13 cellular contexts compared by ENCODE assay signal in the genomic region with DNA sequence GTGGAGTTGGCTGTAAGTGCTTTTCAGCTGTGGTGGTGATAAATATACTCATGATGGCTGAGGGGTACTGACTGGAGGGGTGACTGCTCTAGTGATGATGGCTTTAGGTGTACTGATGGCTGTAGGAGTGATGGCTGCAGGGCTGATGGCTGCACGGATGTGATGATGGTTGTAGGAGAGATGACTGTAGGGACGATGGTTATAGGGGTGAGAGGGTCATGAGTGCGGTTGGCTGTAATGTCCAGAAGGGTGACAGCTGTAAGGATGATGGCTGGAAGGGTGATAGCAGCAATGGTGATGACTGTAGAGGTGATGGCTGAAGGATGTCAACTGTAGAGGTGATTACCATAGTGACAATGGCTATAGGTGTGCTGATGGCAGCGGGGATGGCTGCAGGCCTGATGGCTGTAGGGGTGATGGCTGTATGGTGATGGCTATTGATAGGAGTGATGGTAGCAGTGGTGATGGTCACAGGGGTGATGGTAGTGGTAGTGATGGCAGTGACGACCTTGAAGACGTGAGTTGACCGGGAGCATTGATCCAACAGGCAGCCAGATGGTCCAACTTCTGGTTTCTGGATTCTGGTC. TPM values are rescaled to one million over a fixed set of nuclear protein-coding genes. Genes with fewer than 3 reads are reported as not detected.
A peak's percentile ranks its signal among the peaks of the same experiment; 100 is the strongest.
DNase-seq lines count a peak whose midpoint lies in the region; TF ChIP-seq lines count a peak whose summit lies in the region.
"Had no signal": no experiment of that assay in that cellular context is flagged by ENCODE, and none has a peak within 500 bp of the region (broad histone marks: within the 10 kb centered on the region; RNA-seq: fewer than 3 reads in every experiment).

No MANE protein-coding gene starts in this region.

- H3K4me2 ChIP-seq in SU-DHL-6 (ENCODE audit: low read depth, low read length, poor library complexity, severe bottlenecking) (peak overlapping the region; percentile 96), GM23248 (ENCODE audit: unreplicated experiment) (no peak overlapping the region)

- H3K27ac Mint-ChIP-seq in activated naive CD4-positive, alpha-beta T cell treated with anti-CD3 and anti-CD28 coated beads for 36 hours: peak overlapping the region; percentile 97
- no peak overlapping the region for H3K27ac Mint-ChIP-seq in endodermal cell
- H3K27ac Mint-ChIP-seq: mesothelial cell of epicardium had no signal

- no peaks in the 10 kb centered on the region for H3K27me3 Mint-ChIP-seq in activated naive CD4-positive, alpha-beta T cell treated with anti-CD3 and anti-CD28 coated beads for 36 hours (ENCODE audit: low read depth)
- H3K27me3 Mint-ChIP-seq in endodermal cell (ENCODE audit: insufficient read depth): no peaks in the 10 kb centered on the region

- H3K4me1 Mint-ChIP-seq in activated naive CD4-positive, alpha-beta T cell treated with anti-CD3 and anti-CD28 coated beads for 36 hours (ENCODE audit: low read depth): peaks cover 50% of the 10 kb centered on the region
- H3K4me1 Mint-ChIP-seq in endodermal cell: peaks cover 3% of the 10 kb centered on the region
- H3K4me1 Mint-ChIP-seq: mesothelial cell of epicardium had no signal

- H3K79me2 ChIP-seq in SU-DHL-6 (ENCODE audit: insufficient read depth, low read length): peaks cover 47% of the 10 kb centered on the region
- no peaks in the 10 kb centered on the region for H3K79me2 ChIP-seq in GM23248 (ENCODE audit: insufficient read depth)

- H3K9me3 Mint-ChIP-seq in activated naive CD4-positive, alpha-beta T cell treated with anti-CD3 and anti-CD28 coated beads for 36 hours: no peaks in the 10 kb centered on the region
- peaks cover 12% of the 10 kb centered on the region for H3K9me3 Mint-ChIP-seq in endodermal cell

- in situ Hi-C loops in GM23248 (cut with MboI): no loop called here

- H2AFZ ChIP-seq in SU-DHL-6 (ENCODE audit: low read depth, low read length, severe bottlenecking): no peak overlapping the region
- H2AFZ ChIP-seq in GM23248: no peak overlapping the region

- H3K36me3 ChIP-seq in SU-DHL-6 (ENCODE audit: low read length) (no peaks in the 10 kb centered on the region), endodermal cell (ENCODE audit: control insufficient read depth, insufficient read depth, low read length) (no peaks in the 10 kb centered on the region), subcutaneous abdominal adipose tissue (ENCODE audit: control insufficient read depth in 5 of 5, insufficient read depth in 5 of 5, low read length in 5 of 5) (no peaks in the 10 kb centered on the region), GM23248 (ENCODE audit: low read depth) (no peaks in the 10 kb centered on the region)
- H3K36me3 ChIP-seq: prostate gland had no signal

- H3F3A ChIP-seq in SU-DHL-6 (ENCODE audit: insufficient read depth) (peaks cover 22% of the 10 kb centered on the region), GM23248 (ENCODE audit: insufficient read depth) (no peaks in the 10 kb centered on the region)

- intact Hi-C loops in activated naive CD4-positive, alpha-beta T cell treated with anti-CD3 and anti-CD28 coated beads for 36 hours (cut with micrococcal nuclease): no loop called here

- H3K4me3 ChIP-seq in SU-DHL-6 (ENCODE audit: insufficient read depth, low read length, poor library complexity, severe bottlenecking): peak overlapping the region; percentile 73
- H3K4me3 ChIP-seq in endodermal cell (ENCODE audit: low read length): no peak overlapping the region
- H3K4me3 ChIP-seq in subcutaneous abdominal adipose tissue (ENCODE audit: low read depth in 1 of 5, low read length in 5 of 5): peak overlapping the region in 3 of 5 donors; percentile 13 to 52 (median 17)
- no peak overlapping the region for H3K4me3 ChIP-seq in GM23248
- H3K4me3 ChIP-seq: prostate gland had no signal

- H3K9me3 ChIP-seq in SU-DHL-6 (ENCODE audit: insufficient read depth, low read length): no peaks in the 10 kb centered on the region
- no peaks in the 10 kb centered on the region for H3K9me3 ChIP-seq in endodermal cell (ENCODE audit: control insufficient read depth, low read length)
- no peaks in the 10 kb centered on the region for H3K9me3 ChIP-seq in subcutaneous abdominal adipose tissue (ENCODE audit: control insufficient read depth in 5 of 5, low read length in 5 of 5)
- no peaks in the 10 kb centered on the region for H3K9me3 ChIP-seq in GM23248 (ENCODE audit: low read depth)
- H3K9me3 ChIP-seq: prostate gland had no signal

- peaks cover 32% of the 10 kb centered on the region for H3K36me3 Mint-ChIP-seq in activated naive CD4-positive, alpha-beta T cell treated with anti-CD3 and anti-CD28 coated beads for 36 hours (ENCODE audit: low read depth)
- H3K36me3 Mint-ChIP-seq in endodermal cell (ENCODE audit: low read depth): no peaks in the 10 kb centered on the region
- H3K36me3 Mint-ChIP-seq: mesothelial cell of epicardium had no signal

- H4K20me1 ChIP-seq in SU-DHL-6 (ENCODE audit: low read depth, low read length) (no peaks in the 10 kb centered on the region), GM23248 (ENCODE audit: insufficient read depth) (no peaks in the 10 kb centered on the region)

- CTCF ChIA-PET in activated naive CD4-positive, alpha-beta T cell treated with anti-CD3 and anti-CD28 coated beads for 36 hours (lab: Charles Lee): interaction anchor here (0.9 to 1.8 kb wide), 4 partner anchors 11 to 53 kb away, joined by 3 to 6 read pairs (median 4); no protein-coding TSS in a partner anchor

- H3K9me2 ChIP-seq in SU-DHL-6 (replicated peaks; ENCODE audit: insufficient read depth, low read length): no peaks in the 10 kb centered on the region
- H3K9me2 ChIP-seq in GM23248 (ENCODE audit: insufficient read depth): no peaks in the 10 kb centered on the region

- peak overlapping the region; percentile 87 for H3K9ac ChIP-seq in SU-DHL-6 (ENCODE audit: low read length)
- no peak overlapping the region for H3K9ac ChIP-seq in endodermal cell (ENCODE audit: extremely low read depth, low read length, poor library complexity, severe bottlenecking)
- H3K9ac ChIP-seq in subcutaneous abdominal adipose tissue (ENCODE audit: low read length in 5 of 5): no peak overlapping the region
- no peak overlapping the region for H3K9ac ChIP-seq in GM23248

- H3K4me3 Mint-ChIP-seq in activated naive CD4-positive, alpha-beta T cell treated with anti-CD3 and anti-CD28 coated beads for 36 hours: peak overlapping the region; percentile 82
- no peak overlapping the region for H3K4me3 Mint-ChIP-seq in endodermal cell
- H3K4me3 Mint-ChIP-seq: mesothelial cell of epicardium had no signal

- no peak for DNase-seq in activated naive CD4-positive, alpha-beta T cell treated with anti-CD3 and anti-CD28 coated beads for 36 hours
- no peak for DNase-seq in activated naive CD4-positive, alpha-beta T cell (lab: John Stamatoyannopoulos, UW)
- DNase-seq in endodermal cell (peak; percentile 5), Ammon's horn (ENCODE audit: low spot score) (no peak), GM23248 (no peak)
- no peak for DNase-seq in stimulated activated CD4-positive, alpha-beta T cell treated with anti-CD3 and anti-CD28 coated beads, Interleukin-12 subunit alpha, Interleukin-12 subunit beta, amount 100 ng/mL, for 4 hours

- WGBS in endodermal cell (ENCODE audit: insufficient coverage in 1 of 2, insufficient read length in 1 of 2), 2 experiments: 81 to 96% methylated on average over 3 to 7 of the region's 7 CpGs
- 76% methylated on average over 6 to 7 of the region's 7 CpGs for WGBS in GM23248 (ENCODE audit: low coverage in 1 of 2, low lambda C conversion rate in 2 of 2, missing lambda C conversion rate in 2 of 2), 2 experiments

- H3K4me1 ChIP-seq in endodermal cell (ENCODE audit: control insufficient read depth, insufficient read depth, low read length) (no peaks in the 10 kb centered on the region), subcutaneous abdominal adipose tissue (ENCODE audit: control insufficient read depth in 5 of 5, insufficient read depth in 5 of 5, low read length in 5 of 5) (peaks cover 0 to 35% (median 0%) of the 10 kb centered on the region in 5 donors), GM23248 (ENCODE audit: insufficient read depth) (no peaks in the 10 kb centered on the region)
- H3K4me1 ChIP-seq: prostate gland had no signal

- TF ChIP-seq CTCF in SU-DHL-6 (IDR thresholded peaks at IDR 0.05; ENCODE audit: insufficient read depth, low read length, poor library complexity, severe bottlenecking): no peak
- no peak for TF ChIP-seq CTCF in endodermal cell (conservative IDR thresholded peaks at IDR 0.05)

- peak overlapping the region; percentile 95 for H3K27ac ChIP-seq in SU-DHL-6 (ENCODE audit: low read depth, low read length)
- H3K27ac ChIP-seq in endodermal cell (ENCODE audit: low read depth, low read length): no peak overlapping the region
- no peak overlapping the region for H3K27ac ChIP-seq in subcutaneous abdominal adipose tissue (ENCODE audit: low read depth, low read length)
- no peak overlapping the region for H3K27ac ChIP-seq in GM23248
- H3K27ac ChIP-seq: prostate gland had no signal

- H3K27me3 ChIP-seq in SU-DHL-6 (ENCODE audit: low read length) (no peaks in the 10 kb centered on the region), endodermal cell (ENCODE audit: control insufficient read depth, insufficient read depth, low read length, poor library complexity, severe bottlenecking) (no peaks in the 10 kb centered on the region), subcutaneous abdominal adipose tissue (ENCODE audit: control insufficient read depth in 5 of 5, insufficient read depth in 4 of 5, low read length in 5 of 5) (peaks cover 0 to 12% (median 10%) of the 10 kb centered on the region in 5 donors), GM23248 (replicated peaks; ENCODE audit: insufficient read depth) (no peaks in the 10 kb centered on the region)

RNA-seq across cellular contexts. Expression of a gene that starts 0.6 kb away (rescaled TPM):
- 10 to 100 TPM; 90.3 to 98.7 TPM for total RNA-seq in activated naive CD4-positive, alpha-beta T cell treated with anti-CD3 and anti-CD28 coated beads for 36 hours
- total RNA-seq in endodermal cell: not detected
- polyA plus RNA-seq in endodermal cell (2013, experiment 1 of 2): not detected
- polyA plus RNA-seq in endodermal cell (2013, experiment 2 of 2): not detected
- total RNA-seq in GM23248 (2014; rRNA removed; shearing (Covaris generic)): not detected in 2 replicates
- 0.06 and 0.27 TPM in 2 replicates for polyA plus RNA-seq in GM23248 (2016; fragmentation: Nextera tagmentation; extraction: Ambion mirVana)
- total RNA-seq: Daoy, dermis microvascular lymphatic vessel endothelial cell, MCF 10A, mesothelial cell of epicardium had no signal

RNA-seq across cellular contexts. Expression of a gene that starts 40.4 kb away (rescaled TPM):
- under 1 TPM; 0.21 to 0.27 TPM for total RNA-seq in activated naive CD4-positive, alpha-beta T cell treated with anti-CD3 and anti-CD28 coated beads for 36 hours
- total RNA-seq in endodermal cell: under 1 TPM; 0.20 to 0.31 TPM
- 0.25 TPM for polyA plus RNA-seq in endodermal cell (2013, experiment 1 of 2)
- polyA plus RNA-seq in endodermal cell (2013, experiment 2 of 2): 0.46 TPM
- total RNA-seq in GM23248 (2014; rRNA removed; shearing (Covaris generic)): 0.65 and 1.9 TPM in 2 replicates
- polyA plus RNA-seq in GM23248 (2016; fragmentation: Nextera tagmentation; extraction: Ambion mirVana): 0.56 and 0.74 TPM in 2 replicates
- total RNA-seq: Daoy, dermis microvascular lymphatic vessel endothelial cell, MCF 10A had no signal

Comparison
In these comparisons a context has a peak if more than half of its experiments do, and no peak if none do; other contexts are left out.
1. H3K4me3 ChIP-seq: peak in SU-DHL-6 (single experiment) and subcutaneous abdominal adipose tissue (3 of 5); none in endodermal cell (single experiment) and GM23248 (single experiment).
2. RNA of a gene that starts 0.6 kb away (total RNA-seq): 90.3 to 98.7 TPM in activated naive CD4-positive, alpha-beta T cell treated with anti-CD3 and anti-CD28 coated beads for 36 hours; not detected in endodermal cell and not detected in GM23248; every median in the first group is over 10 times any median in the second.